1 cellular context compared by ENCODE assay signal in the genomic region with DNA sequence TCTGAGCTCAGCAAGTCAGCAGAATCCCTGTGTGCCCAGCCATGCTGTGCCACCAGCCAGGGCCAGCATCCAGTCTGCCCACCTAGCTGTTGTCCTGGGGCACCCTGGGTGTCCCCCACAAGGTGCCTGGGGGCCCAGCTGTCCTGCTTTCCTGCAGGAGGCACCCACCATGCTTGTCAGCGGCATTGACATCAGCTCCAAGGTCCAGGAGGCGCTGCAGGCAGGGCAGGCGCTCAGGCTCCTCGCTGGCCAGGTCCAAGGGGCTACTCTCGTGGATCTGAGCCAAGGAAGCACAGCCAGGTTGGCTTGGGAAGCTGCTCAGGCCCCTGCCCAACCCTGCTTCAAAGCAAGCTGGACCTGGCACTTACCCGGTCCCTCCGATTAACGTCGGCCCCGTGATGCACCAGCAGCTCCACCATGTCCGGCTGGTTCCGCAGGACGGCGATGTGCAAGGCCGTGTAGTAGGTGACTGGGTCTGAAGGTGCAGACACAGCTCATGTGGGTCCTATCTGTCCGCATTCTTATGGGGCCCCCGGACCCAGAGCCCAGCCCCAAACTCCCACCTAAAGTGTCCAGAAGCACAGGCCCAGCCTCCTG.
A peak's percentile ranks its signal among the peaks of the same experiment; 100 is the strongest.
TF ChIP-seq lines count a peak whose summit lies in the region.

No MANE protein-coding gene starts in this region.

TF ChIP-seq in K562, 482 proteins besides CTCF, POLR2A, EP300 and RAD21:
- TF ChIP-seq RBFOX2 (IDR thresholded peaks at IDR 0.05; ENCODE audit: low read depth, low read length) (peak; percentile 40; the same call in 1 of the 2 replicates), POLR2G (IDR thresholded peaks at IDR 0.05; ENCODE audit: low read depth, low read length) (peak; percentile 74), DPF2 (IDR thresholded peaks at IDR 0.05) (no peak), MYBL2 (IDR thresholded peaks at IDR 0.05; ENCODE audit: low read depth) (no peak), MYBL2 (CRISPR knock-in tag; IDR thresholded peaks at IDR 0.05; ENCODE audit: borderline replicate concordance) (no peak)
- TF ChIP-seq, protein P1, sequence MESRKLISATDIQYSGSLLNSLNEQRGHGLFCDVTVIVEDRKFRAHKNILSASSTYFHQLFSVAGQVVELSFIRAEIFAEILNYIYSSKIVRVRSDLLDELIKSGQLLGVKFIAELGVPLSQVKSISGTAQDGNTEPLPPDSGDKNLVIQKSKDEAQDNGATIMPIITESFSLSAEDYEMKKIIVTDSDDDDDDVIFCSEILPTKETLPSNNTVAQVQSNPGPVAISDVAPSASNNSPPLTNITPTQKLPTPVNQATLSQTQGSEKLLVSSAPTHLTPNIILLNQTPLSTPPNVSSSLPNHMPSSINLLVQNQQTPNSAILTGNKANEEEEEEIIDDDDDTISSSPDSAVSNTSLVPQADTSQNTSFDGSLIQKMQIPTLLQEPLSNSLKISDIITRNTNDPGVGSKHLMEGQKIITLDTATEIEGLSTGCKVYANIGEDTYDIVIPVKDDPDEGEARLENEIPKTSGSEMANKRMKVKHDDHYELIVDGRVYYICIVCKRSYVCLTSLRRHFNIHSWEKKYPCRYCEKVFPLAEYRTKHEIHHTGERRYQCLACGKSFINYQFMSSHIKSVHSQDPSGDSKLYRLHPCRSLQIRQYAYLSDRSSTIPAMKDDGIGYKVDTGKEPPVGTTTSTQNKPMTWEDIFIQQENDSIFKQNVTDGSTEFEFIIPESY (CRISPR knock-in tag; IDR thresholded peaks at IDR 0.05), result peak; percentile 60; the same call in 1 of the 2 replicates
